Comparison of ENCODE assay signal across 1 cellular context in the genomic region with DNA sequence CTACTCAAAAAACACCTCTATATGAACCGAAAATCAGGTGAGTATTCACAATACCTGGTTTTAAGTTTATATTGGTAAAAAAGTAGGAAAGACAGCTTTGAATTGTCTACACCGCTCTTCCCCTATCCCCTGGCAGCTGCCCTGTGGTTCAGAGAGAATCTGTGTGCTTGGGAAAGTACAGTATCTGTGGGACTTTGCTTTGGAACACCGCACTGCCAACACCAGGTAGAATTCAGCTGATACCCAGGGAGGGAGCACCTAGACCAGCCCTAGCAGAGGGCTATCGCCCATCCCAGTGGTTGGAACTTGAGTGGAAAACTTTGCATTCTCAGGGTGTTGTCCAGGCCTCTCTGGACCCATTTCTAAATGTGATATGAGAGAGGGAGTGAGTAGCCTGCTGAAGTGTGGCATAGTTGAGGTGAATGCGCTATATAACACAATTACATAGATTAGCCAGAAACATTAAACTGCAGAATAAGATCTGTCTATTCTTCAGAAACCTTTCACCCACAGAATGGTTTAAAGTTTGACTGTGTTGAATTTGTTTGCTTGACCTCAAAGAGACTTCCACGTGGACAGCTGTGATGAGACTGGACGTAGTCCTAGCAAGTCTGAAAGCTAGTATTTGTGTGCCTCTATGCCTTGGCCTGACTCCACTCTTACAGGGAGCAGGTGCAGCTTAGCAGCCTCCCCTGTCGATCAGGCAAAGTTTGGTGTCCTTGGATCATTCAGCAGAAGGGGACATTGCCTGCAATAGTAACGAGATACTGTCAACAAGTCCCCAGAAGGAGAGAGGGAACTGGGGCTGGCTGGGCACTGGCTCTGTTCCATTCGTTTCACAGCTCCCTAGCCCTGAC.
A peak's percentile ranks its signal among the peaks of the same experiment; 100 is the strongest.
TF ChIP-seq lines count a peak whose summit lies in the region.

No MANE protein-coding gene starts in this region.

TF ChIP-seq in HepG2, 621 proteins besides CTCF, POLR2A, EP300 and RAD21 (continued from another document and continues in another):
- TF ChIP-seq, protein P1, sequence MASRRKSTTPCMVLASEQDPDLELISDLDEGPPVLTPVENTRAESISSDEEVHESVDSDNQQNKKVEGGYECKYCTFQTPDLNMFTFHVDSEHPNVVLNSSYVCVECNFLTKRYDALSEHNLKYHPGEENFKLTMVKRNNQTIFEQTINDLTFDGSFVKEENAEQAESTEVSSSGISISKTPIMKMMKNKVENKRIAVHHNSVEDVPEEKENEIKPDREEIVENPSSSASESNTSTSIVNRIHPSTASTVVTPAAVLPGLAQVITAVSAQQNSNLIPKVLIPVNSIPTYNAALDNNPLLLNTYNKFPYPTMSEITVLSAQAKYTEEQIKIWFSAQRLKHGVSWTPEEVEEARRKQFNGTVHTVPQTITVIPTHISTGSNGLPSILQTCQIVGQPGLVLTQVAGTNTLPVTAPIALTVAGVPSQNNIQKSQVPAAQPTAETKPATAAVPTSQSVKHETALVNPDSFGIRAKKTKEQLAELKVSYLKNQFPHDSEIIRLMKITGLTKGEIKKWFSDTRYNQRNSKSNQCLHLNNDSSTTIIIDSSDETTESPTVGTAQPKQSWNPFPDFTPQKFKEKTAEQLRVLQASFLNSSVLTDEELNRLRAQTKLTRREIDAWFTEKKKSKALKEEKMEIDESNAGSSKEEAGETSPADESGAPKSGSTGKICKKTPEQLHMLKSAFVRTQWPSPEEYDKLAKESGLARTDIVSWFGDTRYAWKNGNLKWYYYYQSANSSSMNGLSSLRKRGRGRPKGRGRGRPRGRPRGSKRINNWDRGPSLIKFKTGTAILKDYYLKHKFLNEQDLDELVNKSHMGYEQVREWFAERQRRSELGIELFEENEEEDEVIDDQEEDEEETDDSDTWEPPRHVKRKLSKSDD (CRISPR knock-in tag; IDR thresholded peaks at IDR 0.05; ENCODE audit: low read depth), result 0 out of 2 replicates have a peak, but pooled peaks have one; percentile 13
- peak; percentile 60; the same call in 1 of the 2 replicates for TF ChIP-seq ZNF343 (CRISPR knock-in tag; IDR thresholded peaks at IDR 0.05)
- TF ChIP-seq, protein P2, sequence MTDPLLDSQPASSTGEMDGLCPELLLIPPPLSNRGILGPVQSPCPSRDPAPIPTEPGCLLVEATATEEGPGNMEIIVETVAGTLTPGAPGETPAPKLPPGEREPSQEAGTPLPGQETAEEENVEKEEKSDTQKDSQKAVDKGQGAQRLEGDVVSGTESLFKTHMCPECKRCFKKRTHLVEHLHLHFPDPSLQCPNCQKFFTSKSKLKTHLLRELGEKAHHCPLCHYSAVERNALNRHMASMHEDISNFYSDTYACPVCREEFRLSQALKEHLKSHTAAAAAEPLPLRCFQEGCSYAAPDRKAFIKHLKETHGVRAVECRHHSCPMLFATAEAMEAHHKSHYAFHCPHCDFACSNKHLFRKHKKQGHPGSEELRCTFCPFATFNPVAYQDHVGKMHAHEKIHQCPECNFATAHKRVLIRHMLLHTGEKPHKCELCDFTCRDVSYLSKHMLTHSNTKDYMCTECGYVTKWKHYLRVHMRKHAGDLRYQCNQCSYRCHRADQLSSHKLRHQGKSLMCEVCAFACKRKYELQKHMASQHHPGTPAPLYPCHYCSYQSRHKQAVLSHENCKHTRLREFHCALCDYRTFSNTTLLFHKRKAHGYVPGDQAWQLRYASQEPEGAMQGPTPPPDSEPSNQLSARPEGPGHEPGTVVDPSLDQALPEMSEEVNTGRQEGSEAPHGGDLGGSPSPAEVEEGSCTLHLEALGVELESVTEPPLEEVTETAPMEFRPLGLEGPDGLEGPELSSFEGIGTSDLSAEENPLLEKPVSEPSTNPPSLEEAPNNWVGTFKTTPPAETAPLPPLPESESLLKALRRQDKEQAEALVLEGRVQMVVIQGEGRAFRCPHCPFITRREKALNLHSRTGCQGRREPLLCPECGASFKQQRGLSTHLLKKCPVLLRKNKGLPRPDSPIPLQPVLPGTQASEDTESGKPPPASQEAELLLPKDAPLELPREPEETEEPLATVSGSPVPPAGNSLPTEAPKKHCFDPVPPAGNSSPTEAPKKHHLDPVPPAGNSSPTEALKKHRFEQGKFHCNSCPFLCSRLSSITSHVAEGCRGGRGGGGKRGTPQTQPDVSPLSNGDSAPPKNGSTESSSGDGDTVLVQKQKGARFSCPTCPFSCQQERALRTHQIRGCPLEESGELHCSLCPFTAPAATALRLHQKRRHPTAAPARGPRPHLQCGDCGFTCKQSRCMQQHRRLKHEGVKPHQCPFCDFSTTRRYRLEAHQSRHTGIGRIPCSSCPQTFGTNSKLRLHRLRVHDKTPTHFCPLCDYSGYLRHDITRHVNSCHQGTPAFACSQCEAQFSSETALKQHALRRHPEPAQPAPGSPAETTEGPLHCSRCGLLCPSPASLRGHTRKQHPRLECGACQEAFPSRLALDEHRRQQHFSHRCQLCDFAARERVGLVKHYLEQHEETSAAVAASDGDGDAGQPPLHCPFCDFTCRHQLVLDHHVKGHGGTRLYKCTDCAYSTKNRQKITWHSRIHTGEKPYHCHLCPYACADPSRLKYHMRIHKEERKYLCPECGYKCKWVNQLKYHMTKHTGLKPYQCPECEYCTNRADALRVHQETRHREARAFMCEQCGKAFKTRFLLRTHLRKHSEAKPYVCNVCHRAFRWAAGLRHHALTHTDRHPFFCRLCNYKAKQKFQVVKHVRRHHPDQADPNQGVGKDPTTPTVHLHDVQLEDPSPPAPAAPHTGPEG (CRISPR knock-in tag; IDR thresholded peaks at IDR 0.05), result no peak
- TF ChIP-seq ZNF775 (CRISPR knock-in tag; IDR thresholded peaks at IDR 0.05; ENCODE audit: borderline replicate concordance), result no peak
- peak; percentile 86; the same call in 1 of the 2 replicates for TF ChIP-seq ZBTB20 (CRISPR knock-in tag; IDR thresholded peaks at IDR 0.05; ENCODE audit: borderline replicate concordance, low read depth)
- TF ChIP-seq, protein P3, sequence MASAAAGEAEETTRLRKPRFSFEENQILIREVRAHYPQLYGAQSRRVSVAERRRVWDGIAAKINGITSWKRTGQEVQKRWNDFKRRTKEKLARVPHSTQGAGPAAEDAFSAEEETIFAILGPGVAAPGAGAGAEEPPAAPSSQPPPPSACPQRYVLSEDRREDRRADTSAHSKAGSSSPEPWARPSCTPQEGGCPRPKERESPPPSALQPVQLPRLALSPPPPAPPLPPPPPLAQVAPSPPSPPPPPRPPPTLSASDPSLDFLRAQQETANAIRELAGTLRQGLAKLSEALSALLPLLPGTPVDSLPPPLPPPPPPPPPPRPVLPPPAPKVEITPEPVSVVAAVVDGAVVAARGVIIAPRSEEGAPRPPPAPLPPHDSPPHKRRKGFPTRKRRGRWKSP (CRISPR knock-in tag; IDR thresholded peaks at IDR 0.05), result peak; percentile 58; the same call in 1 of the 2 replicates
- TF ChIP-seq CENPT (CRISPR knock-in tag; IDR thresholded peaks at IDR 0.05; ENCODE audit: low read depth), result no peak
- no peak for TF ChIP-seq ZNF75D (CRISPR knock-in tag; IDR thresholded peaks at IDR 0.05; ENCODE audit: borderline replicate concordance)
- no peak for TF ChIP-seq SP140L (CRISPR knock-in tag; IDR thresholded peaks at IDR 0.05; ENCODE audit: borderline replicate concordance)
- TF ChIP-seq ZNF367 (CRISPR knock-in tag; IDR thresholded peaks at IDR 0.05; ENCODE audit: borderline replicate concordance), result no peak
- peak; percentile 54; the same call in 1 of the 2 replicates for TF ChIP-seq KDM2A (CRISPR knock-in tag; IDR thresholded peaks at IDR 0.05; ENCODE audit: borderline replicate concordance, low read depth)
- TF ChIP-seq NR3C1 (CRISPR knock-in tag; IDR thresholded peaks at IDR 0.05), result no peak
- TF ChIP-seq ZNF746 (CRISPR knock-in tag; IDR thresholded peaks at IDR 0.05), result no peak
- TF ChIP-seq ZNF557 (CRISPR knock-in tag; IDR thresholded peaks at IDR 0.05), result no peak
- TF ChIP-seq TARDBP (CRISPR knock-in tag; IDR thresholded peaks at IDR 0.05), result peak; percentile 70; the same call in 1 of the 2 replicates
- TF ChIP-seq MTA3 (CRISPR knock-in tag; IDR thresholded peaks at IDR 0.05), result no peak
- TF ChIP-seq ZNF124 (CRISPR knock-in tag; IDR thresholded peaks at IDR 0.05), result no peak
- TF ChIP-seq CREM (IDR thresholded peaks at IDR 0.05), result no peak
- no peak for TF ChIP-seq CREM (CRISPR knock-in tag; IDR thresholded peaks at IDR 0.05)
- no peak for TF ChIP-seq RELA (CRISPR knock-in tag; IDR thresholded peaks at IDR 0.05)
- peak; percentile 80 for TF ChIP-seq MEF2D (CRISPR knock-in tag; IDR thresholded peaks at IDR 0.05)
- TF ChIP-seq, protein P4, sequence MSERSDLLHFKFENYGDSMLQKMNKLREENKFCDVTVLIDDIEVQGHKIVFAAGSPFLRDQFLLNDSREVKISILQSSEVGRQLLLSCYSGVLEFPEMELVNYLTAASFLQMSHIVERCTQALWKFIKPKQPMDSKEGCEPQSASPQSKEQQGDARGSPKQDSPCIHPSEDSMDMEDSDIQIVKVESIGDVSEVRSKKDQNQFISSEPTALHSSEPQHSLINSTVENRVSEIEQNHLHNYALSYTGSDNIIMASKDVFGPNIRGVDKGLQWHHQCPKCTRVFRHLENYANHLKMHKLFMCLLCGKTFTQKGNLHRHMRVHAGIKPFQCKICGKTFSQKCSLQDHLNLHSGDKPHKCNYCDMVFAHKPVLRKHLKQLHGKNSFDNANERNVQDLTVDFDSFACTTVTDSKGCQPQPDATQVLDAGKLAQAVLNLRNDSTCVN (CRISPR knock-in tag; IDR thresholded peaks at IDR 0.05; ENCODE audit: borderline replicate concordance), result peak; percentile 67; the same call in 1 of the 2 replicates
- no peak for TF ChIP-seq NR2F1 (CRISPR knock-in tag; IDR thresholded peaks at IDR 0.05)
- TF ChIP-seq BRCA1 (CRISPR knock-in tag; IDR thresholded peaks at IDR 0.05), result peak; percentile 70; the same call in 1 of the 2 replicates
- TF ChIP-seq ZSCAN9 (CRISPR knock-in tag; IDR thresholded peaks at IDR 0.05; ENCODE audit: borderline replicate concordance), result peak; percentile 62; the same call in 1 of the 2 replicates
- TF ChIP-seq PHB2 (IDR thresholded peaks at IDR 0.05; ENCODE audit: partially characterized antibody), result no peak
- TF ChIP-seq ZNF251 (CRISPR knock-in tag; IDR thresholded peaks at IDR 0.05), result no peak
- TF ChIP-seq STAT5B (CRISPR knock-in tag; IDR thresholded peaks at IDR 0.05), result no peak
- no peak for TF ChIP-seq SUZ12 (IDR thresholded peaks at IDR 0.05; ENCODE audit: low read depth, low read length)
- TF ChIP-seq TAF15 (IDR thresholded peaks at IDR 0.05; ENCODE audit: low read depth, low read length, poor library complexity, severe bottlenecking), result no peak
- TF ChIP-seq, protein P5, sequence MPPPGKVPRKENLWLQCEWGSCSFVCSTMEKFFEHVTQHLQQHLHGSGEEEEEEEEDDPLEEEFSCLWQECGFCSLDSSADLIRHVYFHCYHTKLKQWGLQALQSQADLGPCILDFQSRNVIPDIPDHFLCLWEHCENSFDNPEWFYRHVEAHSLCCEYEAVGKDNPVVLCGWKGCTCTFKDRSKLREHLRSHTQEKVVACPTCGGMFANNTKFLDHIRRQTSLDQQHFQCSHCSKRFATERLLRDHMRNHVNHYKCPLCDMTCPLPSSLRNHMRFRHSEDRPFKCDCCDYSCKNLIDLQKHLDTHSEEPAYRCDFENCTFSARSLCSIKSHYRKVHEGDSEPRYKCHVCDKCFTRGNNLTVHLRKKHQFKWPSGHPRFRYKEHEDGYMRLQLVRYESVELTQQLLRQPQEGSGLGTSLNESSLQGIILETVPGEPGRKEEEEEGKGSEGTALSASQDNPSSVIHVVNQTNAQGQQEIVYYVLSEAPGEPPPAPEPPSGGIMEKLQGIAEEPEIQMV (CRISPR knock-in tag; IDR thresholded peaks at IDR 0.05; ENCODE audit: low read depth), result peak; percentile 57
- TF ChIP-seq, protein P6, sequence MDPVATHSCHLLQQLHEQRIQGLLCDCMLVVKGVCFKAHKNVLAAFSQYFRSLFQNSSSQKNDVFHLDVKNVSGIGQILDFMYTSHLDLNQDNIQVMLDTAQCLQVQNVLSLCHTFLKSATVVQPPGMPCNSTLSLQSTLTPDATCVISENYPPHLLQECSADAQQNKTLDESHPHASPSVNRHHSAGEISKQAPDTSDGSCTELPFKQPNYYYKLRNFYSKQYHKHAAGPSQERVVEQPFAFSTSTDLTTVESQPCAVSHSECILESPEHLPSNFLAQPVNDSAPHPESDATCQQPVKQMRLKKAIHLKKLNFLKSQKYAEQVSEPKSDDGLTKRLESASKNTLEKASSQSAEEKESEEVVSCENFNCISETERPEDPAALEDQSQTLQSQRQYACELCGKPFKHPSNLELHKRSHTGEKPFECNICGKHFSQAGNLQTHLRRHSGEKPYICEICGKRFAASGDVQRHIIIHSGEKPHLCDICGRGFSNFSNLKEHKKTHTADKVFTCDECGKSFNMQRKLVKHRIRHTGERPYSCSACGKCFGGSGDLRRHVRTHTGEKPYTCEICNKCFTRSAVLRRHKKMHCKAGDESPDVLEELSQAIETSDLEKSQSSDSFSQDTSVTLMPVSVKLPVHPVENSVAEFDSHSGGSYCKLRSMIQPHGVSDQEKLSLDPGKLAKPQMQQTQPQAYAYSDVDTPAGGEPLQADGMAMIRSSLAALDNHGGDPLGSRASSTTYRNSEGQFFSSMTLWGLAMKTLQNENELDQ (CRISPR knock-in tag; IDR thresholded peaks at IDR 0.05; ENCODE audit: borderline replicate concordance), result no peak
- TF ChIP-seq MED8 (CRISPR knock-in tag; IDR thresholded peaks at IDR 0.05; ENCODE audit: insufficient replicate concordance), result no peak
- TF ChIP-seq, protein P7, sequence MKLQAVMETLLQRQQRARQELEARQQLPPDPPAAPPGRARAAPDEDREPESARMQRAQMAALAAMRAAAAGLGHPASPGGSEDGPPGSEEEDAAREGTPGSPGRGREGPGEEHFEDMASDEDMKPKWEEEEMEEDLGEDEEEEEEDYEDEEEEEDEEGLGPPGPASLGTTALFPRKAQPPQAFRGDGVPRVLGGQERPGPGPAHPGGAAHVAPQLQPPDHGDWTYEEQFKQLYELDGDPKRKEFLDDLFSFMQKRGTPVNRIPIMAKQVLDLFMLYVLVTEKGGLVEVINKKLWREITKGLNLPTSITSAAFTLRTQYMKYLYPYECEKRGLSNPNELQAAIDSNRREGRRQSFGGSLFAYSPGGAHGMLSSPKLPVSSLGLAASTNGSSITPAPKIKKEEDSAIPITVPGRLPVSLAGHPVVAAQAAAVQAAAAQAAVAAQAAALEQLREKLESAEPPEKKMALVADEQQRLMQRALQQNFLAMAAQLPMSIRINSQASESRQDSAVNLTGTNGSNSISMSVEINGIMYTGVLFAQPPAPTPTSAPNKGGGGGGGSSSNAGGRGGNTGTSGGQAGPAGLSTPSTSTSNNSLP (IDR thresholded peaks at IDR 0.05; ENCODE audit: low read depth, low read length), result no peak
- TF ChIP-seq CHD2 (IDR thresholded peaks at IDR 0.05; ENCODE audit: low read depth, low read length), result no peak
- TF ChIP-seq JDP2 (CRISPR knock-in tag; IDR thresholded peaks at IDR 0.05; ENCODE audit: borderline replicate concordance), result no peak
- TF ChIP-seq, protein P8, sequence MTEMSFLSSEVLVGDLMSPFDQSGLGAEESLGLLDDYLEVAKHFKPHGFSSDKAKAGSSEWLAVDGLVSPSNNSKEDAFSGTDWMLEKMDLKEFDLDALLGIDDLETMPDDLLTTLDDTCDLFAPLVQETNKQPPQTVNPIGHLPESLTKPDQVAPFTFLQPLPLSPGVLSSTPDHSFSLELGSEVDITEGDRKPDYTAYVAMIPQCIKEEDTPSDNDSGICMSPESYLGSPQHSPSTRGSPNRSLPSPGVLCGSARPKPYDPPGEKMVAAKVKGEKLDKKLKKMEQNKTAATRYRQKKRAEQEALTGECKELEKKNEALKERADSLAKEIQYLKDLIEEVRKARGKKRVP (CRISPR knock-in tag; IDR thresholded peaks at IDR 0.05), result no peak
- TF ChIP-seq, protein P9, sequence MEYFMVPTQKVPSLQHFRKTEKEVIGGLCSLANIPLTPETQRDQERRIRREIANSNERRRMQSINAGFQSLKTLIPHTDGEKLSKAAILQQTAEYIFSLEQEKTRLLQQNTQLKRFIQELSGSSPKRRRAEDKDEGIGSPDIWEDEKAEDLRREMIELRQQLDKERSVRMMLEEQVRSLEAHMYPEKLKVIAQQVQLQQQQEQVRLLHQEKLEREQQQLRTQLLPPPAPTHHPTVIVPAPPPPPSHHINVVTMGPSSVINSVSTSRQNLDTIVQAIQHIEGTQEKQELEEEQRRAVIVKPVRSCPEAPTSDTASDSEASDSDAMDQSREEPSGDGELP (IDR thresholded peaks at IDR 0.05; ENCODE audit: borderline replicate concordance, low read depth), result peak; percentile 71; the same call in 1 of the 2 replicates
- no peak for TF ChIP-seq TRIM24 (CRISPR knock-in tag; IDR thresholded peaks at IDR 0.05)
- peak; percentile 74; the same call in 1 of the 2 replicates for TF ChIP-seq ZFP36L1 (CRISPR knock-in tag; IDR thresholded peaks at IDR 0.05)
